In genomic region chr6:143957679-143958274, GRCh38 we compare ENCODE assay signal across 2 cellular contexts.
TF ChIP-seq lines count a peak whose summit lies in the region.

No MANE protein-coding gene starts in this region.

TF ChIP-seq in HepG2, 621 proteins besides CTCF, POLR2A, EP300 and RAD21:
- no peak for TF ChIP-seq EED (CRISPR knock-in tag; IDR thresholded peaks at IDR 0.05)
- TF ChIP-seq RARG (CRISPR knock-in tag; IDR thresholded peaks at IDR 0.05; ENCODE audit: low read depth): no peak
- TF ChIP-seq AHR (CRISPR knock-in tag; IDR thresholded peaks at IDR 0.05): no peak
- TF ChIP-seq HNRNPLL (IDR thresholded peaks at IDR 0.05; ENCODE audit: low read depth, low read length, poor library complexity, severe bottlenecking): no peak
- no peak for TF ChIP-seq SP140L (CRISPR knock-in tag; IDR thresholded peaks at IDR 0.05; ENCODE audit: borderline replicate concordance)
- TF ChIP-seq ZNF335 (CRISPR knock-in tag; IDR thresholded peaks at IDR 0.05): no peak
- TF ChIP-seq ATF7 (IDR thresholded peaks at IDR 0.05): peak; percentile 77
- no peak for TF ChIP-seq ATF7 (CRISPR knock-in tag; IDR thresholded peaks at IDR 0.05)

TF ChIP-seq in H1, 55 proteins besides CTCF, POLR2A, EP300 and RAD21:
- TF ChIP-seq MAX (IDR thresholded peaks at IDR 0.05): 0 out of 2 replicates have a peak, but pooled peaks have one; percentile 17
- TF ChIP-seq CHD1 (IDR thresholded peaks at IDR 0.05; ENCODE audit: low read depth, low read length): no peak
- TF ChIP-seq BCL11A (IDR thresholded peaks at IDR 0.05; ENCODE audit: low read depth in 2 of 2, low read length in 2 of 2): no peak
- TF ChIP-seq CBX8 (IDR thresholded peaks at IDR 0.05; ENCODE audit: borderline replicate concordance, low read depth, low read length): no peak
- TF ChIP-seq USF2 (IDR thresholded peaks at IDR 0.05; ENCODE audit: low read length): peak; percentile 39; the same call in 1 of the 2 replicates
TF ChIP-seq in H1: peak in this region for 2.
